2 cellular contexts compared by ENCODE assay signal in the genomic region with DNA sequence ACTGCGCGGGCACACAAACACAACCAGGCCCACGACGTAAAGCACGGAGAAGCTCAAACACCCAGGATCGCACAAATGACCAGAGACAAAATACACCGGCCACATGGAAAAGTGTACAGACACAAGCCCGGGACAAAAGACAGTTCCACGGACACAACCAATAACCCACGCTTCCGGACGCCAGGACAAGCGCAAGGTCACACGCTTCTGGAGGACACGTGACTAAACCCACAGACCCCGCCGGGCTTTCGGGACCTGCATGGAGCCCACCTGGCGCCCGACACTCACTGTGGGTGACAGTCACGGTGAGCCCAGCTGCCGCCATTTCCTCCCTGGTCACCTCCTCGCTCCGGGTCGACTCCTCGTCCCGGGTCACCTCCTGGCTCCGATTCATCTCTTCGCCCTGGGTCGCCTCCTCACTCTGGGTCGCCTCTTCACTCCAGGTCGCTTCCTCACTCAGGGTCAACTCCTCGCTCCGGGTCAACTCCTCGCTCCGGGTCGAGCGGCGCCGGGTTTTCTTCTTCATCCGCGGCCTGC.
A peak's percentile ranks its signal among the peaks of the same experiment; 100 is the strongest.
TF ChIP-seq lines count a peak whose summit lies in the region.

No MANE protein-coding gene starts in this region.

TF ChIP-seq in SK-N-SH, 30 proteins besides CTCF, POLR2A, EP300 and RAD21:
- TF ChIP-seq FOSL2 (IDR thresholded peaks at IDR 0.05; ENCODE audit: borderline replicate concordance, low read depth) (no peak), MXI1 (IDR thresholded peaks at IDR 0.05; ENCODE audit: low read depth, low read length) (peak; percentile 91), GABPA (IDR thresholded peaks at IDR 0.05; ENCODE audit: low read depth) (no peak), YY1 (IDR thresholded peaks at IDR 0.05; ENCODE audit: low read depth) (peak; percentile 58; the same call in 1 of the 2 replicates), EZH2phosphoT487 (IDR thresholded peaks at IDR 0.05; ENCODE audit: borderline replicate concordance, low read depth) (no peak), TEAD4 (IDR thresholded peaks at IDR 0.05; ENCODE audit: borderline replicate concordance, insufficient read depth) (no peak), POLR2AphosphoS5 (IDR thresholded peaks at IDR 0.05; ENCODE audit: low read depth, low read length) (no peak), RCOR1 (IDR thresholded peaks at IDR 0.05; ENCODE audit: low read length) (no peak)
- TF ChIP-seq, protein P1, sequence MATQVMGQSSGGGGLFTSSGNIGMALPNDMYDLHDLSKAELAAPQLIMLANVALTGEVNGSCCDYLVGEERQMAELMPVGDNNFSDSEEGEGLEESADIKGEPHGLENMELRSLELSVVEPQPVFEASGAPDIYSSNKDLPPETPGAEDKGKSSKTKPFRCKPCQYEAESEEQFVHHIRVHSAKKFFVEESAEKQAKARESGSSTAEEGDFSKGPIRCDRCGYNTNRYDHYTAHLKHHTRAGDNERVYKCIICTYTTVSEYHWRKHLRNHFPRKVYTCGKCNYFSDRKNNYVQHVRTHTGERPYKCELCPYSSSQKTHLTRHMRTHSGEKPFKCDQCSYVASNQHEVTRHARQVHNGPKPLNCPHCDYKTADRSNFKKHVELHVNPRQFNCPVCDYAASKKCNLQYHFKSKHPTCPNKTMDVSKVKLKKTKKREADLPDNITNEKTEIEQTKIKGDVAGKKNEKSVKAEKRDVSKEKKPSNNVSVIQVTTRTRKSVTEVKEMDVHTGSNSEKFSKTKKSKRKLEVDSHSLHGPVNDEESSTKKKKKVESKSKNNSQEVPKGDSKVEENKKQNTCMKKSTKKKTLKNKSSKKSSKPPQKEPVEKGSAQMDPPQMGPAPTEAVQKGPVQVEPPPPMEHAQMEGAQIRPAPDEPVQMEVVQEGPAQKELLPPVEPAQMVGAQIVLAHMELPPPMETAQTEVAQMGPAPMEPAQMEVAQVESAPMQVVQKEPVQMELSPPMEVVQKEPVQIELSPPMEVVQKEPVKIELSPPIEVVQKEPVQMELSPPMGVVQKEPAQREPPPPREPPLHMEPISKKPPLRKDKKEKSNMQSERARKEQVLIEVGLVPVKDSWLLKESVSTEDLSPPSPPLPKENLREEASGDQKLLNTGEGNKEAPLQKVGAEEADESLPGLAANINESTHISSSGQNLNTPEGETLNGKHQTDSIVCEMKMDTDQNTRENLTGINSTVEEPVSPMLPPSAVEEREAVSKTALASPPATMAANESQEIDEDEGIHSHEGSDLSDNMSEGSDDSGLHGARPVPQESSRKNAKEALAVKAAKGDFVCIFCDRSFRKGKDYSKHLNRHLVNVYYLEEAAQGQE (IDR thresholded peaks at IDR 0.05; ENCODE audit: low read depth, low read length): no peak
- TF ChIP-seq, protein P2, sequence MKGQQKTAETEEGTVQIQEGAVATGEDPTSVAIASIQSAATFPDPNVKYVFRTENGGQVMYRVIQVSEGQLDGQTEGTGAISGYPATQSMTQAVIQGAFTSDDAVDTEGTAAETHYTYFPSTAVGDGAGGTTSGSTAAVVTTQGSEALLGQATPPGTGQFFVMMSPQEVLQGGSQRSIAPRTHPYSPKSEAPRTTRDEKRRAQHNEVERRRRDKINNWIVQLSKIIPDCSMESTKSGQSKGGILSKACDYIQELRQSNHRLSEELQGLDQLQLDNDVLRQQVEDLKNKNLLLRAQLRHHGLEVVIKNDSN (IDR thresholded peaks at IDR 0.05; ENCODE audit: borderline replicate concordance, low read depth): peak; percentile 82
- TF ChIP-seq, protein P3, sequence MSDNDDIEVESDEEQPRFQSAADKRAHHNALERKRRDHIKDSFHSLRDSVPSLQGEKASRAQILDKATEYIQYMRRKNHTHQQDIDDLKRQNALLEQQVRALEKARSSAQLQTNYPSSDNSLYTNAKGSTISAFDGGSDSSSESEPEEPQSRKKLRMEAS (IDR thresholded peaks at IDR 0.05; ENCODE audit: low read depth): no peak
- TF ChIP-seq, protein P4, sequence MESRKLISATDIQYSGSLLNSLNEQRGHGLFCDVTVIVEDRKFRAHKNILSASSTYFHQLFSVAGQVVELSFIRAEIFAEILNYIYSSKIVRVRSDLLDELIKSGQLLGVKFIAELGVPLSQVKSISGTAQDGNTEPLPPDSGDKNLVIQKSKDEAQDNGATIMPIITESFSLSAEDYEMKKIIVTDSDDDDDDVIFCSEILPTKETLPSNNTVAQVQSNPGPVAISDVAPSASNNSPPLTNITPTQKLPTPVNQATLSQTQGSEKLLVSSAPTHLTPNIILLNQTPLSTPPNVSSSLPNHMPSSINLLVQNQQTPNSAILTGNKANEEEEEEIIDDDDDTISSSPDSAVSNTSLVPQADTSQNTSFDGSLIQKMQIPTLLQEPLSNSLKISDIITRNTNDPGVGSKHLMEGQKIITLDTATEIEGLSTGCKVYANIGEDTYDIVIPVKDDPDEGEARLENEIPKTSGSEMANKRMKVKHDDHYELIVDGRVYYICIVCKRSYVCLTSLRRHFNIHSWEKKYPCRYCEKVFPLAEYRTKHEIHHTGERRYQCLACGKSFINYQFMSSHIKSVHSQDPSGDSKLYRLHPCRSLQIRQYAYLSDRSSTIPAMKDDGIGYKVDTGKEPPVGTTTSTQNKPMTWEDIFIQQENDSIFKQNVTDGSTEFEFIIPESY (IDR thresholded peaks at IDR 0.05; ENCODE audit: borderline replicate concordance, low read depth): no peak

TF ChIP-seq in GM12878, 131 proteins besides CTCF, POLR2A, EP300 and RAD21 (continues in another document):
- TF ChIP-seq JUND (IDR thresholded peaks at IDR 0.05; ENCODE audit: low read depth, low read length): no peak
- TF ChIP-seq, protein P5, sequence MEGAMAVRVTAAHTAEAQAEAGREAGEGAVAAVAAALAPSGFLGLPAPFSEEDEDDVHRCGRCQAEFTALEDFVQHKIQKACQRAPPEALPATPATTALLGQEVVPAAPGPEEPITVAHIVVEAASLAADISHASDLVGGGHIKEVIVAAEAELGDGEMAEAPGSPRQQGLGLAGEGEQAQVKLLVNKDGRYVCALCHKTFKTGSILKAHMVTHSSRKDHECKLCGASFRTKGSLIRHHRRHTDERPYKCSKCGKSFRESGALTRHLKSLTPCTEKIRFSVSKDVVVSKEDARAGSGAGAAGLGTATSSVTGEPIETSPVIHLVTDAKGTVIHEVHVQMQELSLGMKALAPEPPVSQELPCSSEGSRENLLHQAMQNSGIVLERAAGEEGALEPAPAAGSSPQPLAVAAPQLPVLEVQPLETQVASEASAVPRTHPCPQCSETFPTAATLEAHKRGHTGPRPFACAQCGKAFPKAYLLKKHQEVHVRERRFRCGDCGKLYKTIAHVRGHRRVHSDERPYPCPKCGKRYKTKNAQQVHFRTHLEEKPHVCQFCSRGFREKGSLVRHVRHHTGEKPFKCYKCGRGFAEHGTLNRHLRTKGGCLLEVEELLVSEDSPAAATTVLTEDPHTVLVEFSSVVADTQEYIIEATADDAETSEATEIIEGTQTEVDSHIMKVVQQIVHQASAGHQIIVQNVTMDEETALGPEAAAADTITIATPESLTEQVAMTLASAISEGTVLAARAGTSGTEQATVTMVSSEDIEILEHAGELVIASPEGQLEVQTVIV (IDR thresholded peaks at IDR 0.05; ENCODE audit: borderline replicate concordance, partially characterized antibody): no peak
- no peak for TF ChIP-seq RFX5 (IDR thresholded peaks at IDR 0.05; ENCODE audit: low read depth, low read length)
- TF ChIP-seq CHD2 (IDR thresholded peaks at IDR 0.05; ENCODE audit: borderline replicate concordance, low read depth, low read length): no peak
- TF ChIP-seq, protein P6, sequence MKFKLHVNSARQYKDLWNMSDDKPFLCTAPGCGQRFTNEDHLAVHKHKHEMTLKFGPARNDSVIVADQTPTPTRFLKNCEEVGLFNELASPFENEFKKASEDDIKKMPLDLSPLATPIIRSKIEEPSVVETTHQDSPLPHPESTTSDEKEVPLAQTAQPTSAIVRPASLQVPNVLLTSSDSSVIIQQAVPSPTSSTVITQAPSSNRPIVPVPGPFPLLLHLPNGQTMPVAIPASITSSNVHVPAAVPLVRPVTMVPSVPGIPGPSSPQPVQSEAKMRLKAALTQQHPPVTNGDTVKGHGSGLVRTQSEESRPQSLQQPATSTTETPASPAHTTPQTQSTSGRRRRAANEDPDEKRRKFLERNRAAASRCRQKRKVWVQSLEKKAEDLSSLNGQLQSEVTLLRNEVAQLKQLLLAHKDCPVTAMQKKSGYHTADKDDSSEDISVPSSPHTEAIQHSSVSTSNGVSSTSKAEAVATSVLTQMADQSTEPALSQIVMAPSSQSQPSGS (IDR thresholded peaks at IDR 0.05; ENCODE audit: low read length): no peak
- TF ChIP-seq NR2F1 (conservative IDR thresholded peaks at IDR 0.05): peak; percentile 87
- TF ChIP-seq DPF2 (IDR thresholded peaks at IDR 0.05): no peak; the same call in 1 of the 2 replicates
- TF ChIP-seq CREB1 (IDR thresholded peaks at IDR 0.05; ENCODE audit: low read depth): no peak
- no peak for TF ChIP-seq MYB (IDR thresholded peaks at IDR 0.05; ENCODE audit: borderline replicate concordance, low read depth, low read length)
- no peak for TF ChIP-seq NR2C2 (IDR thresholded peaks at IDR 0.05; ENCODE audit: borderline replicate concordance, control insufficient read depth, insufficient read length, low read depth)
- no peak for TF ChIP-seq ZSCAN29 (IDR thresholded peaks at IDR 0.05)
- TF ChIP-seq PAX5 (IDR thresholded peaks at IDR 0.05; ENCODE audit: borderline replicate concordance, low read depth, low read length): no peak
- TF ChIP-seq, protein P2 (IDR thresholded peaks at IDR 0.05; ENCODE audit: borderline replicate concordance, extremely low read length, insufficient read depth, low read depth, low read length): peak; percentile 86
- TF ChIP-seq, protein P7, sequence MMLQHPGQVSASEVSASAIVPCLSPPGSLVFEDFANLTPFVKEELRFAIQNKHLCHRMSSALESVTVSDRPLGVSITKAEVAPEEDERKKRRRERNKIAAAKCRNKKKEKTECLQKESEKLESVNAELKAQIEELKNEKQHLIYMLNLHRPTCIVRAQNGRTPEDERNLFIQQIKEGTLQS (IDR thresholded peaks at IDR 0.05; ENCODE audit: borderline replicate concordance, extremely low read depth, low read depth, low read length): peak; percentile 19; the same call in 1 of the 2 replicates
- TF ChIP-seq SMC3 (IDR thresholded peaks at IDR 0.05; ENCODE audit: borderline replicate concordance, low read length): no peak
- TF ChIP-seq, protein P8, sequence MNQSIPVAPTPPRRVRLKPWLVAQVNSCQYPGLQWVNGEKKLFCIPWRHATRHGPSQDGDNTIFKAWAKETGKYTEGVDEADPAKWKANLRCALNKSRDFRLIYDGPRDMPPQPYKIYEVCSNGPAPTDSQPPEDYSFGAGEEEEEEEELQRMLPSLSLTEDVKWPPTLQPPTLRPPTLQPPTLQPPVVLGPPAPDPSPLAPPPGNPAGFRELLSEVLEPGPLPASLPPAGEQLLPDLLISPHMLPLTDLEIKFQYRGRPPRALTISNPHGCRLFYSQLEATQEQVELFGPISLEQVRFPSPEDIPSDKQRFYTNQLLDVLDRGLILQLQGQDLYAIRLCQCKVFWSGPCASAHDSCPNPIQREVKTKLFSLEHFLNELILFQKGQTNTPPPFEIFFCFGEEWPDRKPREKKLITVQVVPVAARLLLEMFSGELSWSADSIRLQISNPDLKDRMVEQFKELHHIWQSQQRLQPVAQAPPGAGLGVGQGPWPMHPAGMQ (IDR thresholded peaks at IDR 0.05; ENCODE audit: borderline replicate concordance): no peak
- TF ChIP-seq, protein P3 (IDR thresholded peaks at IDR 0.05; ENCODE audit: low read depth, low read length): peak; percentile 68; the same call in 1 of the 2 replicates
- TF ChIP-seq CEBPB (IDR thresholded peaks at IDR 0.05; ENCODE audit: borderline replicate concordance in 1 of 2, low read depth in 2 of 2, low read length in 2 of 2): no peak
- no peak for TF ChIP-seq ZZZ3 (IDR thresholded peaks at IDR 0.05; ENCODE audit: control insufficient read depth, insufficient read length, low read depth)
- no peak for TF ChIP-seq SREBF2 (IDR thresholded peaks at IDR 0.05; ENCODE audit: low read length)
- TF ChIP-seq TCF7 (IDR thresholded peaks at IDR 0.05; ENCODE audit: borderline replicate concordance): no peak
- TF ChIP-seq NBN (IDR thresholded peaks at IDR 0.05): peak; percentile 31; the same call in 1 of the 2 replicates
- 0 out of 2 replicates have a peak, but pooled peaks have one; percentile 17 for TF ChIP-seq CREM (IDR thresholded peaks at IDR 0.05; ENCODE audit: low read depth)
- TF ChIP-seq SMAD1 (IDR thresholded peaks at IDR 0.05; ENCODE audit: low read depth, partially characterized antibody): no peak
- no peak for TF ChIP-seq POU2F2 (IDR thresholded peaks at IDR 0.05; ENCODE audit: borderline replicate concordance, low read depth, low read length)
- peak; percentile 83 for TF ChIP-seq YY1 (IDR thresholded peaks at IDR 0.05; ENCODE audit: low read depth, low read length)
- TF ChIP-seq, protein P1 (IDR thresholded peaks at IDR 0.05; ENCODE audit: low read depth, low read length): no peak
- TF ChIP-seq ASH2L (IDR thresholded peaks at IDR 0.05; ENCODE audit: borderline replicate concordance, low read depth): no peak
- TF ChIP-seq TARDBP (IDR thresholded peaks at IDR 0.05; ENCODE audit: borderline replicate concordance): no peak
- TF ChIP-seq RB1 (IDR thresholded peaks at IDR 0.05; ENCODE audit: borderline replicate concordance): no peak
- no peak for TF ChIP-seq NRF1 (conservative IDR thresholded peaks at IDR 0.05; ENCODE audit: low read depth, low read length)
- TF ChIP-seq SMARCA5 (IDR thresholded peaks at IDR 0.05): peak; percentile 79; the same call in 1 of the 2 replicates
- TF ChIP-seq HDGF (IDR thresholded peaks at IDR 0.05): no peak
- TF ChIP-seq ESRRA (IDR thresholded peaks at IDR 0.05; ENCODE audit: low read length): peak; percentile 14
